In the genomic region with DNA sequence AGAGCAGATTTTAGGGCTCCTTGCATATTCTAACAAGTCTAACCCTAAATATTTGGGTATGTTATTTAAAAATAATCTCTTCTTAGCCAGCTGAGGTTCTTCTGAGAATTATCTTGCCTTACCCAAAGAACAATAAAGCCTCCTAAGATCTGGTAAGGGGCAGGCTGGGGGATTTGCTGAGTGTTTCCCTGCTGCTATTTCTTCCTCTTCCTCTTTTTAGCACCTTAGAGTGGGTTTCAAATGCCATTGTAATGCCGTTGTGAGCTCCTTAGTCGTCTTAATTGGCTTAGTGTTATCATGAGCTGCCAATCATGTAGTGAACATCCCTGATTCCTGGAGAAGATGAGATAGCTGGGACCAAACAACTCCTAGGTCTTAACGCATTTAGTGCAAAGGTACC, we compare ENCODE assay signal across 1 cellular context.
TF ChIP-seq lines count a peak whose summit lies in the region.

No MANE protein-coding gene starts in this region.

TF ChIP-seq in H1, 55 proteins besides CTCF, POLR2A, EP300 and RAD21:
- no peak for TF ChIP-seq ZNF274 (IDR thresholded peaks at IDR 0.05; ENCODE audit: borderline replicate concordance, extremely low read depth, low read length)
- TF ChIP-seq CBX8 (IDR thresholded peaks at IDR 0.05; ENCODE audit: borderline replicate concordance, low read depth, low read length), result no peak
- TF ChIP-seq SP2 (IDR thresholded peaks at IDR 0.05; ENCODE audit: low read length), result no peak
- TF ChIP-seq HDAC6 (IDR thresholded peaks at IDR 0.05; ENCODE audit: low read depth, low read length), result no peak
- TF ChIP-seq KDM4A (IDR thresholded peaks at IDR 0.05; ENCODE audit: low read depth, low read length, severe bottlenecking), result no peak
- TF ChIP-seq SUZ12 (IDR thresholded peaks at IDR 0.05; ENCODE audit: low read length), result no peak
- TF ChIP-seq RNF2 (IDR thresholded peaks at IDR 0.05; ENCODE audit: borderline replicate concordance, low read depth, low read length, missing control alignments, poor library complexity, severe bottlenecking), result no peak
- no peak for TF ChIP-seq PHF8 (conservative IDR thresholded peaks at IDR 0.05; ENCODE audit: low read depth, low read length)
- TF ChIP-seq BRCA1 (IDR thresholded peaks at IDR 0.05; ENCODE audit: low read depth, low read length), result no peak
- no peak for TF ChIP-seq YY1 (IDR thresholded peaks at IDR 0.05; ENCODE audit: low read depth, low read length)
- no peak for TF ChIP-seq HDAC2 (IDR thresholded peaks at IDR 0.05; ENCODE audit: borderline replicate concordance in 1 of 2, low read depth in 2 of 2, low read length in 2 of 2)
